Comparison of ENCODE assay signal across 22 cellular contexts in the genomic region with DNA sequence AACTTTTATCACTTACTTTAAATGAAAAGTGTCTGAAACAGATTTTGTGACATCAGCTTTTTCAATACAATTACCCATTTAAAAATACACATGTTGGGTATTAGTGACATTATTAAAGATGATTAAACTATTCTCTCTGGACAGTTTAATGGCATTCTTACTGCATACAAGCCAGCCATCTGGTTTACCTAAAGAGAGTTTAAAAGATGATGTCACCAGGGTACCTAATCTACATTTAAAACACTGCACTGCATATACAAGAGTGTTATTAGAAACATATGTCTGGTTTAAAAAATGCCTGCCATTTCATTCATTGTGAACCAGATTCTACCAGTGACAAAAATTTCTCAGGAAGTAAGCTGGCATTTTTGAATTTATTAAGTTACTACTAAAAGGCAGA.
"Had no signal": no experiment of that assay in that cellular context is flagged by ENCODE, and none has a peak within 500 bp of the region (broad histone marks: within the 10 kb centered on the region; RNA-seq: fewer than 3 reads in every experiment).

No MANE protein-coding gene starts in this region.

- H3K4me1 ChIP-seq: adrenal gland, breast epithelium had no signal

- ATAC-seq: activated CD4-positive, alpha-beta T cell treated with anti-CD3 and anti-CD28 coated beads for 36 hours; activated T-helper 17 cell treated with anti-CD3 and anti-CD28 coated beads, Interleukin-2, amount 50 U/mL, for 72 hours; T-cell had no signal

- H3K27me3 Mint-ChIP-seq: activated CD4-positive, alpha-beta memory T cell treated with anti-CD3 and anti-CD28 coated beads, Interleukin-2, amount 10 ng/mL, durations not matched to agents 7 days and 5 days; activated CD4-positive, alpha-beta T cell treated with anti-CD3 and anti-CD28 coated beads for 36 hours; activated naive CD4-positive, alpha-beta T cell treated with anti-CD3 and anti-CD28 coated beads, Interleukin-2, amount 10 ng/mL, durations not matched to agents 7 days and 5 days; activated naive CD8-positive, alpha-beta T cell treated with anti-CD3 and anti-CD28 coated beads for 36 hours; activated T-helper 17 cell treated with anti-CD3 and anti-CD28 coated beads, Interleukin-2, amount 50 U/mL, for 72 hours; T-cell had no signal

- DNase-seq: activated CD4-positive, alpha-beta memory T cell treated with anti-CD3 and anti-CD28 coated beads, Interleukin-2, amount 10 ng/mL, durations not matched to agents 7 days and 5 days; activated CD4-positive, alpha-beta T cell treated with anti-CD3 and anti-CD28 coated beads for 36 hours; activated CD4-positive, alpha-beta T cell treated with anti-CD3 and anti-CD28 coated beads, Interleukin-2, amount 50 U/mL, for 1 hour; activated gamma-delta T cell; activated naive CD4-positive, alpha-beta T cell treated with anti-CD3 and anti-CD28 coated beads, Interleukin-2, amount 10 ng/mL, durations not matched to agents 7 days and 5 days; activated naive CD8-positive, alpha-beta T cell treated with anti-CD3 and anti-CD28 coated beads for 36 hours; activated T-cell treated with anti-CD3 and anti-CD28 coated beads for 4 hours; activated T-cell treated with anti-CD3 and anti-CD28 coated beads, Interleukin-2, amount 50 U/mL, for 48 hours; adrenal gland; anterior cingulate cortex; caudate nucleus; NCI-H1092; NCI-H1417; NCI-H1930; NCI-H345; NCI-H510A; T-cell; T-helper 2 cell had no signal

- H3K36me3 ChIP-seq: adrenal gland, breast epithelium had no signal

- H3K9ac ChIP-seq: KMS-11 had no signal

- H3K27ac ChIP-seq: adrenal gland, breast epithelium, KMS-11, VCaP had no signal

- H3K4me3 ChIP-seq: adrenal gland, breast epithelium had no signal

- H3K9me3 ChIP-seq: adrenal gland, breast epithelium had no signal

- H3K4me1 Mint-ChIP-seq: activated CD4-positive, alpha-beta memory T cell treated with anti-CD3 and anti-CD28 coated beads, Interleukin-2, amount 10 ng/mL, durations not matched to agents 7 days and 5 days; activated CD4-positive, alpha-beta T cell treated with anti-CD3 and anti-CD28 coated beads for 36 hours; activated naive CD4-positive, alpha-beta T cell treated with anti-CD3 and anti-CD28 coated beads, Interleukin-2, amount 10 ng/mL, durations not matched to agents 7 days and 5 days; activated naive CD8-positive, alpha-beta T cell treated with anti-CD3 and anti-CD28 coated beads for 36 hours; activated T-helper 17 cell treated with anti-CD3 and anti-CD28 coated beads, Interleukin-2, amount 50 U/mL, for 72 hours; T-cell had no signal

- H3K4me3 Mint-ChIP-seq: activated CD4-positive, alpha-beta memory T cell treated with anti-CD3 and anti-CD28 coated beads, Interleukin-2, amount 10 ng/mL, durations not matched to agents 7 days and 5 days; activated CD4-positive, alpha-beta T cell treated with anti-CD3 and anti-CD28 coated beads for 36 hours; activated naive CD4-positive, alpha-beta T cell treated with anti-CD3 and anti-CD28 coated beads, Interleukin-2, amount 10 ng/mL, durations not matched to agents 7 days and 5 days; activated naive CD8-positive, alpha-beta T cell treated with anti-CD3 and anti-CD28 coated beads for 36 hours; activated T-helper 17 cell treated with anti-CD3 and anti-CD28 coated beads, Interleukin-2, amount 50 U/mL, for 72 hours; T-cell had no signal

- H3K27ac Mint-ChIP-seq: activated CD4-positive, alpha-beta memory T cell treated with anti-CD3 and anti-CD28 coated beads, Interleukin-2, amount 10 ng/mL, durations not matched to agents 7 days and 5 days; activated CD4-positive, alpha-beta T cell treated with anti-CD3 and anti-CD28 coated beads for 36 hours; activated naive CD4-positive, alpha-beta T cell treated with anti-CD3 and anti-CD28 coated beads, Interleukin-2, amount 10 ng/mL, durations not matched to agents 7 days and 5 days; activated naive CD8-positive, alpha-beta T cell treated with anti-CD3 and anti-CD28 coated beads for 36 hours; activated T-helper 17 cell treated with anti-CD3 and anti-CD28 coated beads, Interleukin-2, amount 50 U/mL, for 72 hours; T-cell had no signal

- H3K36me3 Mint-ChIP-seq: activated naive CD4-positive, alpha-beta T cell treated with anti-CD3 and anti-CD28 coated beads, Interleukin-2, amount 10 ng/mL, durations not matched to agents 7 days and 5 days; activated naive CD8-positive, alpha-beta T cell treated with anti-CD3 and anti-CD28 coated beads for 36 hours; T-cell had no signal

- H3K27me3 ChIP-seq: adrenal gland, breast epithelium had no signal
